Comparison of ENCODE assay signal across 9 cellular contexts in the genomic region with DNA sequence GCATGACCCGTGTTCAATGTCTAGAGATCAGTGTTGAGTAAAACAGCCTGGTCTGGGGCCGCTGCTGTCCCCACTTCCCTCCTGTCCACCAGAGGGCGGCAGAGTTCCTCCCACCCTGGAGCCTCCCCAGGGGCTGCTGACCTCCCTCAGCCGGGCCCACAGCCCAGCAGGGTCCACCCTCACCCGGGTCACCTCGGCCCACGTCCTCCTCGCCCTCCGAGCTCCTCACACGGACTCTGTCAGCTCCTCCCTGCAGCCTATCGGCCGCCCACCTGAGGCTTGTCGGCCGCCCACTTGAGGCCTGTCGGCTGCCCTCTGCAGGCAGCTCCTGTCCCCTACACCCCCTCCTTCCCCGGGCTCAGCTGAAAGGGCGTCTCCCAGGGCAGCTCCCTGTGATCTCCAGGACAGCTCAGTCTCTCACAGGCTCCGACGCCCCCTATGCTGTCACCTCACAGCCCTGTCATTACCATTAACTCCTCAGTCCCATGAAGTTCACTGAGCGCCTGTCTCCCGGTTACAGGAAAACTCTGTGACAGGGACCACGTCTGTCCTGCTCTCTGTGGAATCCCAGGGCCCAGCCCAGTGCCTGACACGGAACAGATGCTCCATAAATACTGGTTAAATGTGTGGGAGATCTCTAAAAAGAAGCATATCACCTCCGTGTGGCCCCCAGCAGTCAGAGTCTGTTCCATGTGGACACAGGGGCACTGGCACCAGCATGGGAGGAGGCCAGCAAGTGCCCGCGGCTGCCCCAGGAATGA. TPM values are rescaled to one million over a fixed set of nuclear protein-coding genes. Genes with fewer than 3 reads are reported as not detected.
A peak's percentile ranks its signal among the peaks of the same experiment; 100 is the strongest.
DNase-seq lines count a peak whose midpoint lies in the region; ATAC-seq and TF ChIP-seq lines count a peak whose summit lies in the region.
"Had no signal": no experiment of that assay in that cellular context is flagged by ENCODE, and none has a peak within 500 bp of the region (broad histone marks: within the 10 kb centered on the region; RNA-seq: fewer than 3 reads in every experiment).

No MANE protein-coding gene starts in this region.

- H3K4me3 Mint-ChIP-seq in activated CD4-positive, alpha-beta T cell treated with anti-CD3 and anti-CD28 coated beads for 36 hours, result peak overlapping the region; percentile 28

- no peaks in the 10 kb centered on the region for H3K9me3 ChIP-seq in BLaER1
- no peaks in the 10 kb centered on the region for H3K9me3 ChIP-seq in HAP-1
- H3K9me3 ChIP-seq in colonic mucosa, result no peaks in the 10 kb centered on the region
- H3K9me3 ChIP-seq: uterus had no signal

- H3K27me3 ChIP-seq in BLaER1 (peaks cover 12% of the 10 kb centered on the region; the same call in 1 of the 2 replicates), HAP-1 (ENCODE audit: low read depth) (peaks cover 12% of the 10 kb centered on the region), colonic mucosa (no peaks in the 10 kb centered on the region)
- H3K27me3 ChIP-seq: uterus had no signal

- H3K4me1 ChIP-seq in BLaER1 (no peaks in the 10 kb centered on the region), HAP-1 (no peaks in the 10 kb centered on the region), colonic mucosa (peaks cover 7% of the 10 kb centered on the region)
- H3K4me1 ChIP-seq: uterus had no signal

- intact Hi-C loops in activated CD4-positive, alpha-beta T cell treated with anti-CD3 and anti-CD28 coated beads for 36 hours (cut with DNase I, micrococcal nuclease), result loop anchor here (1.0 to 5.0 kb wide), 3 partner anchors 39 to 78 kb away; no protein-coding TSS in a partner anchor
- intact Hi-C loops in colonic mucosa (cut with DNase I), result loop anchor here (2.0 kb wide), 1 partner anchor 40 kb away; no protein-coding TSS in a partner anchor

- H3K4me2 ChIP-seq in BLaER1, result peak overlapping the region; percentile 74

- DNase-seq in HAP-1 (ENCODE audit: low spot score in 2 of 2), result peak; percentile 57 to 77
- peak; percentile 28 for DNase-seq in NCI-H226
- peak; percentile 84 for DNase-seq in activated CD4-positive, alpha-beta T cell treated with anti-CD3 and anti-CD28 coated beads for 36 hours
- DNase-seq in colonic mucosa, result peak; percentile 87
- DNase-seq in medulla oblongata (ENCODE audit: extremely low spot score), result peak; percentile 6
- peak; percentile 29 to 39 for DNase-seq in stimulated activated CD8-positive, alpha-beta memory T cell treated with anti-CD3 and anti-CD28 coated beads, Interleukin-7, amount 100 ng/mL, for 48 hours (ENCODE audit: extremely low read depth in 1 of 2, low read depth in 1 of 2)

- TF ChIP-seq CTCF in colonic mucosa (IDR thresholded peaks at IDR 0.05), result peak; percentile 94

- CTCF ChIA-PET in activated CD4-positive, alpha-beta T cell treated with anti-CD3 and anti-CD28 coated beads for 36 hours (lab: Charles Lee), result interaction anchor here (0.6 to 2.3 kb wide), 35 partner anchors 9 to 268 kb away, joined by 3 to 25 read pairs (median 4); partner anchors contain the start of gene CEACAM6

- POLR2A ChIA-PET in activated CD4-positive, alpha-beta T cell treated with anti-CD3 and anti-CD28 coated beads for 36 hours (lab: Charles Lee), result interaction anchor here (0.6 kb wide), 1 partner anchor 1470 kb away, joined by 3 read pairs; no protein-coding TSS in a partner anchor

- H3K27ac Mint-ChIP-seq in activated CD4-positive, alpha-beta T cell treated with anti-CD3 and anti-CD28 coated beads for 36 hours, result no peak overlapping the region

- H3K9me3 Mint-ChIP-seq in activated CD4-positive, alpha-beta T cell treated with anti-CD3 and anti-CD28 coated beads for 36 hours (ENCODE audit: low read depth), result no peaks in the 10 kb centered on the region

- H3K27ac ChIP-seq in BLaER1, result no peak overlapping the region
- peak overlapping the region; percentile 75 for H3K27ac ChIP-seq in colonic mucosa
- H3K27ac ChIP-seq: uterus had no signal

- H3K4me3 ChIP-seq in BLaER1 (peak overlapping the region; percentile 60), HAP-1 (peak overlapping the region; percentile 15; the same call in 1 of the 2 replicates), colonic mucosa (peak overlapping the region; percentile 33)
- H3K4me3 ChIP-seq: uterus had no signal

- peaks cover 3% of the 10 kb centered on the region for H3K4me1 Mint-ChIP-seq in activated CD4-positive, alpha-beta T cell treated with anti-CD3 and anti-CD28 coated beads for 36 hours

- no peaks in the 10 kb centered on the region for H3K36me3 ChIP-seq in BLaER1
- H3K36me3 ChIP-seq in HAP-1 (replicated peaks), result no peaks in the 10 kb centered on the region
- no peaks in the 10 kb centered on the region for H3K36me3 ChIP-seq in colonic mucosa
- H3K36me3 ChIP-seq: uterus had no signal

- H3K27me3 Mint-ChIP-seq in activated CD4-positive, alpha-beta T cell treated with anti-CD3 and anti-CD28 coated beads for 36 hours, result peaks cover 26% of the 10 kb centered on the region

- H3K9ac ChIP-seq in BLaER1 (no peak overlapping the region), colonic mucosa (ENCODE audit: low read depth in 2 of 2, low read length in 2 of 2) (peak overlapping the region; percentile 64 to 94)

- ATAC-seq in activated CD4-positive, alpha-beta T cell treated with anti-CD3 and anti-CD28 coated beads for 36 hours, result peak; percentile 96
- no peak for ATAC-seq in HG02885 (IDR thresholded peaks at IDR 0.05; ENCODE audit: poor library complexity, unreplicated experiment)

- in situ Hi-C loops in HAP-1 (cut with MboI; ENCODE audit: low sequenced_read_pairs), result no loop called here

- H4K20me1 ChIP-seq in BLaER1, result 0 out of 2 replicates have a peak, but pooled peaks cover 5% of the 10 kb centered on the region

- no peaks in the 10 kb centered on the region for H3K36me3 Mint-ChIP-seq in activated CD4-positive, alpha-beta T cell treated with anti-CD3 and anti-CD28 coated beads for 36 hours (ENCODE audit: low read depth)

RNA-seq across cellular contexts. Expression of gene CEACAM5, which starts 1.5 kb away (rescaled TPM):
- total RNA-seq in activated CD4-positive, alpha-beta T cell treated with anti-CD3 and anti-CD28 coated beads for 36 hours, result not detected
- total RNA-seq in colonic mucosa, result 1,000 to 10,000 TPM; 2,196 to 2,217 TPM

RNA-seq across cellular contexts. Expression of gene CEACAM7, which starts 18.9 kb away (rescaled TPM):
- total RNA-seq in activated CD4-positive, alpha-beta T cell treated with anti-CD3 and anti-CD28 coated beads for 36 hours, result not detected
- total RNA-seq in colonic mucosa, result 100 to 1,000 TPM; 329 to 919 TPM

RNA-seq across cellular contexts. Expression of gene CEACAM6, which starts 48.4 kb away (rescaled TPM):
- total RNA-seq in activated CD4-positive, alpha-beta T cell treated with anti-CD3 and anti-CD28 coated beads for 36 hours, result not detected
- 100 to 1,000 TPM; 260 to 655 TPM for total RNA-seq in colonic mucosa

Comparison
In these comparisons a context has a peak if more than half of its experiments do, and no peak if none do; other contexts are left out.
1. DNase-seq: peak in every context shown above with its lines; median percentile 87 in colonic mucosa; 84 in activated CD4-positive, alpha-beta T cell treated with anti-CD3 and anti-CD28 coated beads for 36 hours; 67 in HAP-1; 34 in stimulated activated CD8-positive, alpha-beta memory T cell treated with anti-CD3 and anti-CD28 coated beads, Interleukin-7, amount 100 ng/mL, for 48 hours; 28 in NCI-H226; 6 in medulla oblongata.
2. RNA of gene CEACAM5, which starts 1.5 kb away (total RNA-seq): 2,196 to 2,217 TPM in colonic mucosa; not detected in activated CD4-positive, alpha-beta T cell treated with anti-CD3 and anti-CD28 coated beads for 36 hours; every median in the first group is over 1,000 times any median in the second.
3. RNA of gene CEACAM7, which starts 18.9 kb away (total RNA-seq): 329 to 919 TPM in colonic mucosa; not detected in activated CD4-positive, alpha-beta T cell treated with anti-CD3 and anti-CD28 coated beads for 36 hours; every median in the first group is over 100 times any median in the second.
4. RNA of gene CEACAM6, which starts 48.4 kb away (total RNA-seq): 260 to 655 TPM in colonic mucosa; not detected in activated CD4-positive, alpha-beta T cell treated with anti-CD3 and anti-CD28 coated beads for 36 hours; every median in the first group is over 100 times any median in the second.
5. Peak in every context shown above with its lines, with median percentiles within 50 percentile points of each other: H3K4me3 ChIP-seq.